7 cellular contexts compared by ENCODE assay signal in genomic region chr17:30278032-30278431, GRCh38. TPM values are rescaled to one million over a fixed set of nuclear protein-coding genes. Genes with fewer than 3 reads are reported as not detected.
DNase-seq lines count a peak whose midpoint lies in the region; ATAC-seq and TF ChIP-seq lines count a peak whose summit lies in the region.

No MANE protein-coding gene starts in this region.

- no peak overlapping the region for H2AFZ ChIP-seq in neural cell (ENCODE audit: low read depth, low read length)

- H3K27me3 Mint-ChIP-seq in activated naive CD8-positive, alpha-beta T cell treated with anti-CD3 and anti-CD28 coated beads, Interleukin-2, amount 50 U/mL, for 24 hours: no peaks in the 10 kb centered on the region

- peak; percentile 17 for TF ChIP-seq CTCF in GM06990 (IDR thresholded peaks at IDR 0.05; ENCODE audit: insufficient read depth, low read length, poor library complexity, severe bottlenecking)
- TF ChIP-seq CTCF in coronary artery (IDR thresholded peaks at IDR 0.05): peak; percentile 10
- TF ChIP-seq CTCF in neural cell (IDR thresholded peaks at IDR 0.05; ENCODE audit: poor library complexity, severe bottlenecking): peak; percentile 72
- no peak for TF ChIP-seq CTCF in omental fat pad (IDR thresholded peaks at IDR 0.05)

- H3K4me3 ChIP-seq in GM06990 (replicated peaks; ENCODE audit: low read depth, low read length) (no peak overlapping the region), coronary artery (no peak overlapping the region), neural cell (ENCODE audit: low read length) (no peak overlapping the region)

- H3K36me3 ChIP-seq in GM06990 (ENCODE audit: control insufficient read depth, insufficient read depth, low read length) (peaks cover 13% of the 10 kb centered on the region), neural cell (ENCODE audit: insufficient read depth, low read length) (no peaks in the 10 kb centered on the region)

- no peak for ATAC-seq in omental fat pad (ENCODE audit: low FRiP score)
- ATAC-seq in activated naive CD8-positive, alpha-beta T cell treated with anti-CD3 and anti-CD28 coated beads, Interleukin-2, amount 50 U/mL, for 24 hours: no peak

- TF ChIP-seq RAD21 in neural cell (conservative IDR thresholded peaks at IDR 0.05): peak; percentile 77

- no peaks in the 10 kb centered on the region for H3K9me2 ChIP-seq in neural cell (ENCODE audit: insufficient read depth, low read length)

- H3K9ac ChIP-seq in neural cell (ENCODE audit: low read length): no peak overlapping the region

- TF ChIP-seq EP300 in neural cell (conservative IDR thresholded peaks at IDR 0.05; ENCODE audit: poor library complexity, severe bottlenecking): no peak

- H3K9me3 ChIP-seq in neural cell (ENCODE audit: low read length): no peaks in the 10 kb centered on the region

- no peak overlapping the region for H3K4me2 ChIP-seq in neural cell (ENCODE audit: low read length)

- H3K27me3 ChIP-seq in GM06990 (replicated peaks; ENCODE audit: control insufficient read depth, insufficient read depth, low read length): no peaks in the 10 kb centered on the region
- no peaks in the 10 kb centered on the region for H3K27me3 ChIP-seq in neural cell (ENCODE audit: insufficient read depth, low read depth, low read length)

- H3K4me3 Mint-ChIP-seq in activated naive CD8-positive, alpha-beta T cell treated with anti-CD3 and anti-CD28 coated beads, Interleukin-2, amount 50 U/mL, for 24 hours: no peak overlapping the region

- H3F3A ChIP-seq in neural cell (ENCODE audit: insufficient read depth, low read length, poor library complexity, severe bottlenecking): no peaks in the 10 kb centered on the region

- no peaks in the 10 kb centered on the region for H3K9me3 Mint-ChIP-seq in activated naive CD8-positive, alpha-beta T cell treated with anti-CD3 and anti-CD28 coated beads, Interleukin-2, amount 50 U/mL, for 24 hours

- no peaks in the 10 kb centered on the region for H3K79me2 ChIP-seq in neural cell (replicated peaks; ENCODE audit: insufficient read depth, low read length)

- no peaks in the 10 kb centered on the region for H3K4me1 Mint-ChIP-seq in activated naive CD8-positive, alpha-beta T cell treated with anti-CD3 and anti-CD28 coated beads, Interleukin-2, amount 50 U/mL, for 24 hours

- peaks cover 55% of the 10 kb centered on the region for H3K36me3 Mint-ChIP-seq in activated naive CD8-positive, alpha-beta T cell treated with anti-CD3 and anti-CD28 coated beads, Interleukin-2, amount 50 U/mL, for 24 hours (ENCODE audit: low read depth)

- DNase-seq in GM06990 (ENCODE audit: extremely low read depth, insufficient read length): no peak
- DNase-seq in NCI-H146 treated with DMSO at 0.1 percent for 48 hours (lab: John Stamatoyannopoulos, UW; ENCODE audit: unreplicated experiment): peak; percentile 2
- DNase-seq in coronary artery (ENCODE audit: low spot score): no peak
- no peak for DNase-seq in omental fat pad (ENCODE audit: low spot score)
- DNase-seq in activated naive CD8-positive, alpha-beta T cell treated with anti-CD3 and anti-CD28 coated beads, Interleukin-2, amount 50 U/mL, for 24 hours: no peak
- DNase-seq in hippocampal formation (lab: John Stamatoyannopoulos, UW): no peak

- H4K20me1 ChIP-seq in neural cell (ENCODE audit: insufficient read depth): no peaks in the 10 kb centered on the region

- H3K27ac ChIP-seq in coronary artery: no peak overlapping the region
- no peak overlapping the region for H3K27ac ChIP-seq in neural cell (ENCODE audit: low read length)

- H3K27ac Mint-ChIP-seq in activated naive CD8-positive, alpha-beta T cell treated with anti-CD3 and anti-CD28 coated beads, Interleukin-2, amount 50 U/mL, for 24 hours: no peak overlapping the region

TF ChIP-seq in neural cell, 6 proteins besides CTCF, POLR2A, EP300 and RAD21:
- TF ChIP-seq REST (IDR thresholded peaks at IDR 0.05; ENCODE audit: borderline replicate concordance) (no peak), SMC3 (conservative IDR thresholded peaks at IDR 0.05; ENCODE audit: poor library complexity) (peak; percentile 87)
TF ChIP-seq in neural cell: peak in this region for 1.

RNA-seq across cellular contexts. Expression of gene BLMH, which starts 13.7 kb away (rescaled TPM):
- polyA plus RNA-seq in neural cell: 44.3 and 53.7 TPM in 2 replicates
- 44.1 and 44.8 TPM in 2 replicates for polyA minus RNA-seq in neural cell
- total RNA-seq in omental fat pad: 10 to 100 TPM; 19.1 to 33.9 (median 28.3) TPM

RNA-seq across cellular contexts. Expression of gene SLC6A4, which starts 42.5 kb away (rescaled TPM):
- 1.1 TPM in 2 replicates for polyA plus RNA-seq in neural cell
- polyA minus RNA-seq in neural cell: not detected in 2 replicates
- total RNA-seq in omental fat pad: 1 to 10 TPM; 1.1 to 2.3 (median 1.2) TPM

RNA-seq across cellular contexts. Expression of gene TMIGD1, which starts 55.8 kb away (rescaled TPM):
- not detected in 2 replicates for polyA plus RNA-seq in neural cell
- polyA minus RNA-seq in neural cell: not detected in 2 replicates
- not detected for total RNA-seq in omental fat pad

Comparison
In these comparisons a context has a peak if more than half of its experiments do, and no peak if none do; other contexts are left out.
1. CTCF ChIP-seq: peak in GM06990 (single experiment), coronary artery (single experiment) and neural cell (single experiment); none in omental fat pad (0 of 3).